In the genomic region with DNA sequence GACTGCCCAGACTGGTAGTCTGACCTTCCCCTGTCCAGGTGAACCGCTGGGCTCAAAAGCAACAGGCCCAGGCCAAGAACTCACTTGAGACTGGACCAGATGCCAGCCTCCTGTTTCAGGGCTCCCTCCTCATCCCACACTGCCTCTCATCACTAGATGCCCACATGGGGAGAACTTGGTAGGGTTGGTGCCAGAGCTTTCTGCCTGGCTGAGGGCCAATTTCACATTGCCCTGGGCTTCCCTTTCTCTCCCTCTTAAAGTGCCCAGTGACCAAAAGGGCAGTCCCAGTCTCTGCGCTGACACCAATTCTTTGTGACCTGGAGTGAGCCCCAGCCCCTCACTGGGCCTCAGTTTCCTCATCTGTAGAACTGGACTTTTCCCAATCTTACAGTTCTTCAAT, we compare ENCODE assay signal across 9 cellular contexts.
"Had no signal": no experiment of that assay in that cellular context is flagged by ENCODE, and none has a peak within 500 bp of the region (broad histone marks: within the 10 kb centered on the region; RNA-seq: fewer than 3 reads in every experiment).

No MANE protein-coding gene starts in this region.

- DNase-seq: activated CD4-positive, alpha-beta memory T cell treated with anti-CD3 and anti-CD28 coated beads, Interleukin-2, amount 10 ng/mL, durations not matched to agents 7 days and 5 days; activated CD4-positive, alpha-beta T cell treated with anti-CD3 and anti-CD28 coated beads for 4 hours; activated naive CD4-positive, alpha-beta T cell treated with Interleukin-2 at 50 U/mL for 16 hours; activated naive CD8-positive, alpha-beta T cell treated with anti-CD3 and anti-CD28 coated beads, Interleukin-2, amount 50 U/mL, for 24 hours; dorsolateral prefrontal cortex; nephron progenitor cell; T-helper 17 cell had no signal

- H3K9me3 Mint-ChIP-seq: activated CD4-positive, alpha-beta memory T cell treated with anti-CD3 and anti-CD28 coated beads, Interleukin-2, amount 10 ng/mL, durations not matched to agents 7 days and 5 days; activated naive CD8-positive, alpha-beta T cell treated with anti-CD3 and anti-CD28 coated beads, Interleukin-2, amount 50 U/mL, for 24 hours; nephron progenitor cell; stimulated activated effector memory CD8-positive, alpha-beta T cell treated with anti-CD3 and anti-CD28 coated beads, Interleukin-12 subunit alpha, Interleukin-12 subunit beta, amount 100 ng/mL, for 72 hours; WTC11 had no signal

- H3K4me3 Mint-ChIP-seq: activated CD4-positive, alpha-beta memory T cell treated with anti-CD3 and anti-CD28 coated beads, Interleukin-2, amount 10 ng/mL, durations not matched to agents 7 days and 5 days; activated naive CD8-positive, alpha-beta T cell treated with anti-CD3 and anti-CD28 coated beads, Interleukin-2, amount 50 U/mL, for 24 hours; nephron progenitor cell; stimulated activated effector memory CD8-positive, alpha-beta T cell treated with anti-CD3 and anti-CD28 coated beads, Interleukin-12 subunit alpha, Interleukin-12 subunit beta, amount 100 ng/mL, for 72 hours; T-helper 17 cell; WTC11 had no signal

- ATAC-seq: activated naive CD8-positive, alpha-beta T cell treated with anti-CD3 and anti-CD28 coated beads, Interleukin-2, amount 50 U/mL, for 24 hours; stimulated activated effector memory CD8-positive, alpha-beta T cell treated with anti-CD3 and anti-CD28 coated beads, Interleukin-12 subunit alpha, Interleukin-12 subunit beta, amount 100 ng/mL, for 72 hours; T-helper 17 cell had no signal

- H3K27me3 Mint-ChIP-seq: activated CD4-positive, alpha-beta memory T cell treated with anti-CD3 and anti-CD28 coated beads, Interleukin-2, amount 10 ng/mL, durations not matched to agents 7 days and 5 days; activated naive CD8-positive, alpha-beta T cell treated with anti-CD3 and anti-CD28 coated beads, Interleukin-2, amount 50 U/mL, for 24 hours; T-helper 17 cell had no signal

- H3K36me3 Mint-ChIP-seq: stimulated activated effector memory CD8-positive, alpha-beta T cell treated with anti-CD3 and anti-CD28 coated beads, Interleukin-12 subunit alpha, Interleukin-12 subunit beta, amount 100 ng/mL, for 72 hours; WTC11 had no signal

- H3K27ac Mint-ChIP-seq: activated CD4-positive, alpha-beta memory T cell treated with anti-CD3 and anti-CD28 coated beads, Interleukin-2, amount 10 ng/mL, durations not matched to agents 7 days and 5 days; activated naive CD8-positive, alpha-beta T cell treated with anti-CD3 and anti-CD28 coated beads, Interleukin-2, amount 50 U/mL, for 24 hours; nephron progenitor cell; stimulated activated effector memory CD8-positive, alpha-beta T cell treated with anti-CD3 and anti-CD28 coated beads, Interleukin-12 subunit alpha, Interleukin-12 subunit beta, amount 100 ng/mL, for 72 hours; T-helper 17 cell; WTC11 had no signal

- H3K4me1 Mint-ChIP-seq: activated naive CD8-positive, alpha-beta T cell treated with anti-CD3 and anti-CD28 coated beads, Interleukin-2, amount 50 U/mL, for 24 hours; stimulated activated effector memory CD8-positive, alpha-beta T cell treated with anti-CD3 and anti-CD28 coated beads, Interleukin-12 subunit alpha, Interleukin-12 subunit beta, amount 100 ng/mL, for 72 hours had no signal
